8 cellular contexts compared by ENCODE assay signal in genomic region chr2:55618025-55618648, GRCh38. TPM values are rescaled to one million over a fixed set of nuclear protein-coding genes. Genes with fewer than 3 reads are reported as not detected.
DNase-seq lines count a peak whose midpoint lies in the region; ATAC-seq and TF ChIP-seq lines count a peak whose summit lies in the region.

No MANE protein-coding gene starts in this region.

- POLR2A ChIA-PET in IMR-90 (lab: Charles Lee; ENCODE audit: unreplicated experiment) (interaction anchor here (1.4 kb wide), 1 partner anchor 19 kb away, joined by 3 read pairs; no protein-coding TSS in a partner anchor), MCF 10A (lab: Yijun Ruan, JAX) (interaction anchor here (0.5 to 3.0 kb wide), 45 partner anchors 9 to 1838 kb away, joined by 3 to 37 read pairs (median 3); partner anchors contain the start of genes CCDC88A, CFAP36, CLHC1 and PNPT1)

- H3K9me1 ChIP-seq in IMR-90 (ENCODE audit: insufficient read depth, low read length): peaks cover 7% of the 10 kb centered on the region; the same call in 1 of the 2 replicates

- H3K27me3 ChIP-seq in IMR-90 (ENCODE audit: control insufficient read depth, insufficient read depth, low read length): no peaks in the 10 kb centered on the region
- H3K27me3 ChIP-seq in vagina: no peaks in the 10 kb centered on the region

- peaks cover 25% of the 10 kb centered on the region for H3K36me3 Mint-ChIP-seq in MCF 10A (ENCODE audit: insufficient read depth, unreplicated experiment)

- H3K9me3 Mint-ChIP-seq in MCF 10A (ENCODE audit: unreplicated experiment): no peaks in the 10 kb centered on the region

- DNase-seq in IMR-90 (peak; percentile 10), MCF 10A (ENCODE audit: unreplicated experiment) (peak; percentile 36), left kidney (ENCODE audit: low read depth, low spot score) (peak; percentile 52), vagina (ENCODE audit: extremely low spot score in 2 of 2) (no peak), NCI-H1436 treated with DMSO at 0.1 percent for 48 hours (lab: John Stamatoyannopoulos, UW) (no peak)

- H3K23ac ChIP-seq in IMR-90 (ENCODE audit: low read depth, low read length): peak overlapping the region; percentile 98

- peak overlapping the region; percentile 38 for H2BK120ac ChIP-seq in IMR-90 (ENCODE audit: low read depth, low read length)

- H4K91ac ChIP-seq in IMR-90 (ENCODE audit: insufficient read depth, low read depth, low read length): peak overlapping the region; percentile 82

- peak overlapping the region; percentile 98 for H3K14ac ChIP-seq in IMR-90 (replicated peaks; ENCODE audit: low read depth, low read length)

- H3K18ac ChIP-seq in IMR-90 (ENCODE audit: low read depth, low read length): peak overlapping the region; percentile 65

- TF ChIP-seq RAD21 in IMR-90 (IDR thresholded peaks at IDR 0.05; ENCODE audit: low read length): no peak

- TF ChIP-seq POLR2A in IMR-90 (IDR thresholded peaks at IDR 0.05; ENCODE audit: low read depth, low read length): no peak
- TF ChIP-seq POLR2A in vagina (IDR thresholded peaks at IDR 0.05): no peak

- peak overlapping the region; percentile 97 for H3K4me2 ChIP-seq in IMR-90 (ENCODE audit: low read depth, low read length)

- peak overlapping the region; percentile 86 for H2BK5ac ChIP-seq in IMR-90 (ENCODE audit: low read depth, low read length, poor library complexity, severe bottlenecking)

- H4K20me1 ChIP-seq in IMR-90 (ENCODE audit: insufficient read depth, low read length): peaks cover 12% of the 10 kb centered on the region; the same call in 1 of the 2 replicates

- no peaks in the 10 kb centered on the region for H3K36me3 ChIP-seq in IMR-90 (ENCODE audit: control insufficient read depth, insufficient read depth, low read length)
- H3K36me3 ChIP-seq in vagina: peaks cover 0 to 10% of the 10 kb centered on the region in 2 donors

- peak overlapping the region; percentile 76 for H4K5ac ChIP-seq in IMR-90 (ENCODE audit: low read depth, low read length)

- H3K4me3 Mint-ChIP-seq in MCF 10A (ENCODE audit: unreplicated experiment): no peak overlapping the region

- WGBS in IMR-90 (ENCODE audit: extremely low coverage in 2 of 2, insufficient read length in 1 of 2), 2 experiments: 3% methylated on average over 9 of the region's 26 CpGs; no CpG with 5 or more reads in 1 of the 2 experiments

- H3K4me1 Mint-ChIP-seq in MCF 10A (ENCODE audit: insufficient read depth, unreplicated experiment): peaks cover 12% of the 10 kb centered on the region

- dilution Hi-C loops in IMR-90 (cut with HindIII; ENCODE audit: low sequenced_read_pairs, unreplicated experiment): no loop called here

- H3K4ac ChIP-seq in IMR-90 (ENCODE audit: low read depth, low read length): peak overlapping the region; percentile 94

- H3K9ac ChIP-seq in IMR-90 (ENCODE audit: low read depth, low read length): peak overlapping the region; percentile 95

- CTCF ChIA-PET in IMR-90 (lab: Yijun Ruan, JAX) (no interaction called here), MCF 10A (lab: Yijun Ruan, JAX) (interaction anchor here (0.6 to 1.0 kb wide), 8 partner anchors 10 to 154 kb away, joined by 3 to 5 read pairs (median 4); no protein-coding TSS in a partner anchor)

- H4K8ac ChIP-seq in IMR-90 (ENCODE audit: low read depth in 2 of 2, low read length in 2 of 2): peak overlapping the region; percentile 37 to 93; a peak in 3 of 4 replicates

- TF ChIP-seq CTCF in 22Rv1 (IDR thresholded peaks at IDR 0.05) (no peak), IMR-90 (conservative IDR thresholded peaks at IDR 0.05; ENCODE audit: low read depth, low read length) (no peak), MCF 10A (IDR thresholded peaks at IDR 0.05; ENCODE audit: unreplicated experiment) (no peak), vagina (IDR thresholded peaks at IDR 0.05) (no peak)

- peak overlapping the region; percentile 79 for H2AK5ac ChIP-seq in IMR-90 (ENCODE audit: low read depth, low read length)

- intact Hi-C loops in IMR-90 (cut with micrococcal nuclease) (no loop called here), MCF 10A (cut with micrococcal nuclease) (no loop called here), vagina (cut with DNase I) (no loop called here)

- H3K27ac ChIP-seq in 22Rv1: peak overlapping the region; percentile 96
- H3K27ac ChIP-seq in IMR-90 (ENCODE audit: insufficient read depth, low read length): peak overlapping the region; percentile 81
- peak overlapping the region; percentile 92 for H3K27ac ChIP-seq in vagina

- no peak overlapping the region; the same call in 2 of the 3 replicates for H2BK15ac ChIP-seq in IMR-90 (ENCODE audit: low read depth, low read length)

- H3K9me3 ChIP-seq in IMR-90 (ENCODE audit: control insufficient read depth, insufficient read depth, low read length) (no peaks in the 10 kb centered on the region), vagina (no peaks in the 10 kb centered on the region)

- peak overlapping the region; percentile 84 for H3K4me3 ChIP-seq in IMR-90 (ENCODE audit: insufficient read depth, low read depth, low read length)
- H3K4me3 ChIP-seq in vagina: peak overlapping the region; percentile 93 to 95

- peak overlapping the region; percentile 94 for H2AFZ ChIP-seq in IMR-90 (replicated peaks; ENCODE audit: low read length, poor library complexity)

- H3K27ac Mint-ChIP-seq in MCF 10A (ENCODE audit: low read depth, unreplicated experiment): no peak overlapping the region

- peak overlapping the region; percentile 93 for H2AK9ac ChIP-seq in IMR-90 (replicated peaks; ENCODE audit: low read depth, low read length, poor library complexity)

- BruUV-seq in IMR-90 (replicated peaks; lab: Mats Ljungman, UMichigan) (TSS peak; percentile 71), MCF 10A (replicated peaks; lab: Mats Ljungman, UMichigan) (TSS peak; percentile 65)

- peaks cover 22 to 40% of the 10 kb centered on the region in 2 experiments for H3K79me1 ChIP-seq in IMR-90 (ENCODE audit: low read depth in 1 of 2, low read length in 2 of 2)

- H3K27me3 Mint-ChIP-seq in MCF 10A (ENCODE audit: insufficient read depth, unreplicated experiment): no peaks in the 10 kb centered on the region

- H3K4me1 ChIP-seq in IMR-90 (ENCODE audit: control insufficient read depth, insufficient read depth, low read length) (peaks cover 3% of the 10 kb centered on the region), vagina (peaks cover 60% of the 10 kb centered on the region)

- H3K56ac ChIP-seq in IMR-90 (ENCODE audit: extremely low read depth, insufficient read depth, low read length): peak overlapping the region; percentile 93

- ATAC-seq in GM18502 (IDR thresholded peaks at IDR 0.05; ENCODE audit: poor library complexity, unreplicated experiment): peak; percentile 1
- ATAC-seq in IMR-90 (ENCODE audit: low read depth): peak; percentile 2
- ATAC-seq in HG03520 (IDR thresholded peaks at IDR 0.05; ENCODE audit: unreplicated experiment): no peak

- in situ Hi-C loops in IMR-90 (cut with MboI; ENCODE audit: low sequenced_read_pairs): no loop called here

- no peak overlapping the region for H2BK20ac ChIP-seq in IMR-90 (ENCODE audit: low read depth, low read length)

TF ChIP-seq in IMR-90, 13 proteins besides CTCF, POLR2A, EP300 and RAD21:
- TF ChIP-seq CHD1 (IDR thresholded peaks at IDR 0.05; ENCODE audit: low read depth, low read length): no peak
- no peak for TF ChIP-seq USF2 (IDR thresholded peaks at IDR 0.05; ENCODE audit: low read depth, low read length)
- no peak for TF ChIP-seq RCOR1 (IDR thresholded peaks at IDR 0.05; ENCODE audit: insufficient replicate concordance, low read length)
- no peak for TF ChIP-seq ELK1 (IDR thresholded peaks at IDR 0.05; ENCODE audit: borderline replicate concordance, low read depth, low read length)
- TF ChIP-seq CEBPB (IDR thresholded peaks at IDR 0.05; ENCODE audit: low read depth, low read length): no peak
- no peak for TF ChIP-seq BHLHE40 (IDR thresholded peaks at IDR 0.05; ENCODE audit: low read depth, low read length)
- no peak for TF ChIP-seq RFX5 (IDR thresholded peaks at IDR 0.05; ENCODE audit: low read depth, low read length)
- TF ChIP-seq FOS (IDR thresholded peaks at IDR 0.05; ENCODE audit: low read depth, low read length): no peak
- no peak for TF ChIP-seq MAZ (IDR thresholded peaks at IDR 0.05; ENCODE audit: borderline replicate concordance, low read depth, low read length)
- TF ChIP-seq NFE2L2 (IDR thresholded peaks at IDR 0.05; ENCODE audit: low read depth, low read length): no peak
- no peak for TF ChIP-seq MAFK (IDR thresholded peaks at IDR 0.05; ENCODE audit: low read depth, low read length)
- no peak for TF ChIP-seq SMC3 (IDR thresholded peaks at IDR 0.05; ENCODE audit: low read depth, low read length)
- TF ChIP-seq MXI1 (IDR thresholded peaks at IDR 0.05; ENCODE audit: borderline replicate concordance, low read depth, low read length): no peak

RNA-seq across cellular contexts. Expression of gene PPP4R3B, which starts 0.7 kb away (rescaled TPM):
- total RNA-seq in IMR-90 (2012; rRNA removed) (23.7 and 44.7 TPM in 2 replicates), MCF 10A (2022) (97.2 and 97.4 TPM in 2 replicates), vagina (44.9 TPM)
- polyA plus RNA-seq in IMR-90 (2012; rRNA removed): 8.9 and 11.9 TPM in 2 replicates
- 4.5 and 12.3 TPM in 2 replicates for polyA plus RNA-seq in IMR-90 (2012; cell fraction: cytosol; rRNA removed)
- polyA plus RNA-seq in IMR-90 (2012; cell fraction: nucleus; rRNA removed; ENCODE audit: low replicate concordance): 6.6 and 15.3 TPM in 2 replicates

Comparison
In these comparisons a context has a peak if more than half of its experiments do, and no peak if none do; other contexts are left out.
1. DNase-seq: peak in IMR-90 (single experiment), MCF 10A (single experiment) and left kidney (single experiment); none in vagina (0 of 2) and NCI-H1436 treated with DMSO at 0.1 percent for 48 hours (single experiment).
2. Peak in every context shown above with its lines, with median percentiles within 50 percentile points of each other: H3K27ac ChIP-seq.